Comparison of ENCODE assay signal across 10 cellular contexts in genomic region chr5:73436535-73437125, GRCh38. TPM values are rescaled to one million over a fixed set of nuclear protein-coding genes. Genes with fewer than 3 reads are reported as not detected.
DNase-seq lines count a peak whose midpoint lies in the region; ATAC-seq and TF ChIP-seq lines count a peak whose summit lies in the region.
"Had no signal": no experiment of that assay in that cellular context is flagged by ENCODE, and none has a peak within 500 bp of the region (broad histone marks: within the 10 kb centered on the region; RNA-seq: fewer than 3 reads in every experiment).

No MANE protein-coding gene starts in this region.

- TF ChIP-seq CTCF in astrocyte of the spinal cord (IDR thresholded peaks at IDR 0.05; ENCODE audit: low read depth, low read length) (no peak), stomach (IDR thresholded peaks at IDR 0.05) (no peak)

- DNase-seq in activated T-cell treated with anti-CD3 and anti-CD28 coated beads, Interleukin-2, amount 50 U/mL, for 1 hour: peak; percentile 28
- DNase-seq in activated T-cell treated with anti-CD3 and anti-CD28 coated beads for 4 hours (no peak), astrocyte of the spinal cord (ENCODE audit: low read depth, low spot score) (peak; percentile 49), left colon (peak in 1 of 2 donors; percentile 37), stomach (no peak), LoVo (ENCODE audit: low spot score) (no peak), medulla oblongata (ENCODE audit: extremely low spot score) (no peak)
- DNase-seq: dermis blood vessel endothelial cell, Kasumi-1 had no signal

- intact Hi-C loops in left colon (cut with DNase I, micrococcal nuclease): no loop called here
- intact Hi-C loops in stomach (cut with DNase I; ENCODE audit: low total_unique reads): no loop called here

- H3K4me3 ChIP-seq in astrocyte of the spinal cord (ENCODE audit: low read depth, low read length) (peak overlapping the region; percentile 33), stomach (peak overlapping the region; percentile 14 to 50 (median 32))

- H3K36me3 ChIP-seq in stomach: no peaks in the 10 kb centered on the region

- H3K27me3 ChIP-seq in stomach: peaks cover 43 to 100% (median 92%) of the 10 kb centered on the region in 3 donors

- no peak overlapping the region for H3K27ac ChIP-seq in stomach

- no peak for TF ChIP-seq EP300 in stomach (IDR thresholded peaks at IDR 0.05)

- peaks cover 0 to 7% (median 0%) of the 10 kb centered on the region in 4 donors for H3K9me3 ChIP-seq in stomach

- no peak for TF ChIP-seq POLR2A in stomach (IDR thresholded peaks at IDR 0.05)

- WGBS in stomach, 5 donors: 2 to 10% (median 3%) methylated on average over 28 to 71 of the region's 71 CpGs

- in situ Hi-C loops in astrocyte of the spinal cord (cut with HindIII; ENCODE audit: low sequenced_read_pairs): no loop called here

- peak; percentile 73 for ATAC-seq in left colon
- ATAC-seq in GM19395 (IDR thresholded peaks at IDR 0.05; ENCODE audit: unreplicated experiment): no peak

- peaks cover 13 to 21% (median 19%) of the 10 kb centered on the region in 4 donors for H3K4me1 ChIP-seq in stomach

RNA-seq across cellular contexts. Expression of gene FOXD1, which starts 11.9 kb away (rescaled TPM):
- total RNA-seq in left colon: under 1 TPM in 1 of 2 donors, not detected in 1; 0.20 TPM
- total RNA-seq in stomach: under 1 TPM in 1 of 5 donors, not detected in 4; 0.18 TPM
- polyA plus RNA-seq in stomach: under 1 TPM in 2 of 3 donors, not detected in 1; 0.19 to 0.28 TPM

Comparison
In these comparisons a context has a peak if more than half of its experiments do, and no peak if none do; other contexts are left out.
1. DNase-seq: peak in activated T-cell treated with anti-CD3 and anti-CD28 coated beads, Interleukin-2, amount 50 U/mL, for 1 hour (single experiment) and astrocyte of the spinal cord (single experiment); none in activated T-cell treated with anti-CD3 and anti-CD28 coated beads for 4 hours (single experiment), stomach (single experiment), LoVo (single experiment) and medulla oblongata (single experiment).